In the genomic region with DNA sequence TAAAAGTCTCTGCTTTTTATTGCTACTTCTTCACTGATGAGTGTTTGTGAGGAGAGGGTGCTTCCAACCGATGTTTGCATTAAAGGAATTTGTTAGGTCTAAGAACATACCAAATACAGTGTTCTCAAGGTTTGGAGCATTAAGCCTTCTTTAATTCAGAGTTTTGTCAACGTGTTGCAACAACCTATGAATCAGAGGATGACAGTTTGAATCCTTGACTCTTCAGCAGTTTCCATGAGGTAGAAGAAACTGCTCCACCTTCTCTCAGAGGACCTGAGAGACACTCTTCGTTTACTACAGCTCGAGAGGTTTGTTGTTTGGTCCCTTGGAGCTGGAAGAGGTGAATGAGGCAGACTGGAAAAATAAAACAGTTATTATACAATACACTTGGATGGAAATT, we compare ENCODE assay signal across 14 cellular contexts. TPM values are rescaled to one million over a fixed set of nuclear protein-coding genes. Genes with fewer than 3 reads are reported as not detected.
"Had no signal": no experiment of that assay in that cellular context is flagged by ENCODE, and none has a peak within 500 bp of the region (broad histone marks: within the 10 kb centered on the region; RNA-seq: fewer than 3 reads in every experiment).

No MANE protein-coding gene starts in this region.

- H3K4me1 Mint-ChIP-seq: activated CD4-positive, alpha-beta T cell treated with anti-CD3 and anti-CD28 coated beads for 36 hours; activated CD8-positive, alpha-beta memory T cell treated with anti-CD3 and anti-CD28 coated beads, Interleukin-2, amount 10 ng/mL, durations not matched to agents 7 days and 5 days; activated naive CD4-positive, alpha-beta T cell treated with anti-CD3 and anti-CD28 coated beads, Interleukin-2, amount 10 ng/mL, durations not matched to agents 7 days and 5 days; stimulated activated naive CD8-positive, alpha-beta T cell treated with anti-CD3 and anti-CD28 coated beads, Interleukin-15, amount 100 ng/mL, for 72 hours; T-helper 17 cell had no signal

- H3K9me3 Mint-ChIP-seq: activated CD4-positive, alpha-beta memory T cell treated with anti-CD3 and anti-CD28 coated beads for 36 hours; activated naive CD4-positive, alpha-beta T cell treated with anti-CD3 and anti-CD28 coated beads, Interleukin-2, amount 10 ng/mL, durations not matched to agents 7 days and 5 days; immature natural killer cell; stimulated activated naive CD8-positive, alpha-beta T cell treated with anti-CD3 and anti-CD28 coated beads, Interleukin-15, amount 100 ng/mL, for 72 hours; type B pancreatic cell had no signal

- H3K27ac ChIP-seq: heart left ventricle, neural progenitor cell, psoas muscle, right lobe of liver, spleen had no signal

- ATAC-seq: activated CD4-positive, alpha-beta T cell treated with anti-CD3 and anti-CD28 coated beads for 36 hours; activated CD8-positive, alpha-beta memory T cell treated with anti-CD3 and anti-CD28 coated beads, Interleukin-2, amount 10 ng/mL, durations not matched to agents 7 days and 5 days; psoas muscle; right lobe of liver; stimulated activated naive CD8-positive, alpha-beta T cell treated with anti-CD3 and anti-CD28 coated beads, Interleukin-15, amount 100 ng/mL, for 72 hours; T-helper 17 cell had no signal

- H3K27me3 ChIP-seq: heart left ventricle, neural progenitor cell, right lobe of liver, spleen had no signal

- H3K36me3 ChIP-seq: heart left ventricle, neural progenitor cell, right lobe of liver, spleen had no signal

- H2AFZ ChIP-seq: neural progenitor cell had no signal

- H3K27ac Mint-ChIP-seq: activated CD4-positive, alpha-beta memory T cell treated with anti-CD3 and anti-CD28 coated beads for 36 hours; activated CD4-positive, alpha-beta T cell treated with anti-CD3 and anti-CD28 coated beads for 36 hours; activated CD8-positive, alpha-beta memory T cell treated with anti-CD3 and anti-CD28 coated beads, Interleukin-2, amount 10 ng/mL, durations not matched to agents 7 days and 5 days; activated naive CD4-positive, alpha-beta T cell treated with anti-CD3 and anti-CD28 coated beads, Interleukin-2, amount 10 ng/mL, durations not matched to agents 7 days and 5 days; neural progenitor cell; stimulated activated naive CD8-positive, alpha-beta T cell treated with anti-CD3 and anti-CD28 coated beads, Interleukin-15, amount 100 ng/mL, for 72 hours; T-helper 17 cell; type B pancreatic cell had no signal

- H3K9ac ChIP-seq: neural progenitor cell had no signal

- DNase-seq: activated CD4-positive, alpha-beta memory T cell treated with anti-CD3 and anti-CD28 coated beads for 36 hours; activated CD4-positive, alpha-beta T cell treated with anti-CD3 and anti-CD28 coated beads for 36 hours; activated CD8-positive, alpha-beta memory T cell treated with anti-CD3 and anti-CD28 coated beads, Interleukin-2, amount 10 ng/mL, durations not matched to agents 7 days and 5 days; activated naive CD4-positive, alpha-beta T cell treated with anti-CD3 and anti-CD28 coated beads, Interleukin-2, amount 10 ng/mL, durations not matched to agents 7 days and 5 days; activated T-cell treated with anti-CD3 and anti-CD28 coated beads, Interleukin-2, amount 50 U/mL, for 1 hour; heart left ventricle; immature natural killer cell; psoas muscle; right lobe of liver; spleen; stimulated activated naive CD8-positive, alpha-beta T cell treated with anti-CD3 and anti-CD28 coated beads, Interleukin-15, amount 100 ng/mL, for 72 hours; T-helper 17 cell had no signal

- H3K4me2 ChIP-seq: neural progenitor cell had no signal

- H3K36me3 Mint-ChIP-seq: activated CD4-positive, alpha-beta memory T cell treated with anti-CD3 and anti-CD28 coated beads for 36 hours; activated CD8-positive, alpha-beta memory T cell treated with anti-CD3 and anti-CD28 coated beads, Interleukin-2, amount 10 ng/mL, durations not matched to agents 7 days and 5 days; activated naive CD4-positive, alpha-beta T cell treated with anti-CD3 and anti-CD28 coated beads, Interleukin-2, amount 10 ng/mL, durations not matched to agents 7 days and 5 days; neural progenitor cell; type B pancreatic cell had no signal

- H3K9me3 ChIP-seq: heart left ventricle, psoas muscle, right lobe of liver, spleen had no signal

- H3K4me1 ChIP-seq: neural progenitor cell, right lobe of liver, spleen had no signal

- H3K27me3 Mint-ChIP-seq: activated CD4-positive, alpha-beta memory T cell treated with anti-CD3 and anti-CD28 coated beads for 36 hours; activated naive CD4-positive, alpha-beta T cell treated with anti-CD3 and anti-CD28 coated beads, Interleukin-2, amount 10 ng/mL, durations not matched to agents 7 days and 5 days; stimulated activated naive CD8-positive, alpha-beta T cell treated with anti-CD3 and anti-CD28 coated beads, Interleukin-15, amount 100 ng/mL, for 72 hours; type B pancreatic cell had no signal

- H3K4me3 Mint-ChIP-seq: activated CD4-positive, alpha-beta memory T cell treated with anti-CD3 and anti-CD28 coated beads for 36 hours; activated CD4-positive, alpha-beta T cell treated with anti-CD3 and anti-CD28 coated beads for 36 hours; activated CD8-positive, alpha-beta memory T cell treated with anti-CD3 and anti-CD28 coated beads, Interleukin-2, amount 10 ng/mL, durations not matched to agents 7 days and 5 days; activated naive CD4-positive, alpha-beta T cell treated with anti-CD3 and anti-CD28 coated beads, Interleukin-2, amount 10 ng/mL, durations not matched to agents 7 days and 5 days; immature natural killer cell; neural progenitor cell; stimulated activated naive CD8-positive, alpha-beta T cell treated with anti-CD3 and anti-CD28 coated beads, Interleukin-15, amount 100 ng/mL, for 72 hours; T-helper 17 cell; type B pancreatic cell had no signal

- H3K4me3 ChIP-seq: heart left ventricle, neural progenitor cell, psoas muscle, right lobe of liver, spleen had no signal

RNA-seq across cellular contexts. Expression of gene NCAM1, which starts 55.7 kb away (rescaled TPM):
- total RNA-seq: activated CD4-positive, alpha-beta memory T cell treated with anti-CD3 and anti-CD28 coated beads for 36 hours had no signal
